Comparison of ENCODE assay signal across 8 cellular contexts in genomic region chr17:18087610-18088491, GRCh38. TPM values are rescaled to one million over a fixed set of nuclear protein-coding genes. Genes with fewer than 3 reads are reported as not detected.
DNase-seq lines count a peak whose midpoint lies in the region; ATAC-seq, FAIRE-seq and TF ChIP-seq lines count a peak whose summit lies in the region.

Gene DRG2, plus strand, starts transcription at chr17:18087948. Its CDS starts 76 bp downstream, at chr17:18088024.

- H3K79me2 ChIP-seq in keratinocyte (ENCODE audit: control insufficient read depth, insufficient read depth, low read length), result peaks cover 27% of the 10 kb centered on the region

- H3K9ac ChIP-seq in keratinocyte (ENCODE audit: control insufficient read depth, extremely low read depth, insufficient read depth, low read length), result peak within 1 kb of the TSS; percentile 74

- TF ChIP-seq POLR2A in GM18951 (IDR thresholded peaks at IDR 0.05; ENCODE audit: extremely low read depth, insufficient read depth, insufficient read length), result peak; percentile 83

- no peak for FAIRE-seq in keratinocyte (lab: Jason Lieb, UNC)

- H3K4me1 ChIP-seq in keratinocyte (ENCODE audit: control insufficient read depth, extremely low read depth, insufficient read depth, low read length), result peaks cover 7% of the 10 kb centered on the region

- H3K4me2 ChIP-seq in keratinocyte (ENCODE audit: control insufficient read depth, extremely low read depth, insufficient read depth, low read depth, low read length), result peak within 1 kb of the TSS; percentile 89

- peak in 2 of 3 experiments; percentile 14 to 40 for TF ChIP-seq CTCF in keratinocyte (optimal IDR thresholded peaks at IDR 0.05 in 1 of 3, IDR thresholded peaks at IDR 0.05 in 1 of 3, conservative IDR thresholded peaks at IDR 0.05 in 1 of 3; ENCODE audit: extremely low read depth in 1 of 3, insufficient read depth in 2 of 3, low read length in 3 of 3)

- peaks cover 6 to 8% of the 10 kb centered on the region in 2 experiments for H3K36me3 ChIP-seq in keratinocyte (ENCODE audit: control insufficient read depth in 2 of 2, extremely low read depth in 1 of 2, insufficient read depth in 2 of 2, low read length in 2 of 2)

- H3K4me3 ChIP-seq in keratinocyte (ENCODE audit: control insufficient read depth in 2 of 3, extremely low read depth in 1 of 3, insufficient read depth in 2 of 3, low read depth in 1 of 3, low read length in 3 of 3), result peak within 1 kb of the TSS; percentile 79 to 98 (median 87)

- H2AFZ ChIP-seq in keratinocyte (ENCODE audit: control insufficient read depth, low read length), result peak within 1 kb of the TSS; percentile 94

- peak; percentile 83 for ATAC-seq in HG03175 (IDR thresholded peaks at IDR 0.05; ENCODE audit: unreplicated experiment)

- dilution Hi-C loops in keratinocyte (cut with MboI; ENCODE audit: extremely low pct_ligation_motif_present, low sequenced_read_pairs), result no loop called here

- no peaks in the 10 kb centered on the region for H3K9me3 ChIP-seq in keratinocyte (ENCODE audit: control insufficient read depth, low read depth, low read length)

- H3K27ac ChIP-seq in keratinocyte (ENCODE audit: control insufficient read depth, insufficient read depth, low read length), result peak within 1 kb of the TSS; percentile 53

- H3K27me3 ChIP-seq in keratinocyte (ENCODE audit: control insufficient read depth, extremely low read depth, insufficient read depth, low read length), result no peaks in the 10 kb centered on the region

- H3K9me1 ChIP-seq in keratinocyte (ENCODE audit: control insufficient read depth, extremely low read depth, insufficient read depth, low read length), result no peaks in the 10 kb centered on the region

- H4K20me1 ChIP-seq in keratinocyte (ENCODE audit: control insufficient read depth, extremely low read depth, insufficient read depth, low read length), result no peaks in the 10 kb centered on the region

- DNase-seq in AG08395 (ENCODE audit: low spot score) (peak; percentile 97), NCI-H446 (lab: John Stamatoyannopoulos, UW) (peak; percentile 54 to 93), cerebellar cortex (ENCODE audit: low spot score) (peak; percentile 89), keratinocyte (ENCODE audit: low read depth, low spot score) (peak; percentile 21)
- DNase-seq in activated CD4-positive, CD25-positive, alpha-beta regulatory T cell treated with anti-CD3 and anti-CD28 coated beads, Interleukin-2, amount 50 U/mL, for 72 hours, result peak; percentile 96
- peak; percentile 85 to 95 (median 87) for DNase-seq in stimulated activated CD4-positive, alpha-beta T cell treated with anti-CD3 and anti-CD28 coated beads, Interleukin-12 subunit alpha, Interleukin-12 subunit beta, amount 100 ng/mL, for 48 hours (ENCODE audit: low read depth in 2 of 3, low spot score in 1 of 3)

- in situ Hi-C loops in GM18951 (cut with MboI; ENCODE audit: low sequenced_read_pairs, unreplicated experiment), result no loop called here

RNA-seq across cellular contexts. Expression of gene DRG2, which starts in this region (rescaled TPM):
- polyA plus RNA-seq in keratinocyte, result 33.3 to 49.2 TPM (median 36.4 TPM) in 3 replicates
- polyA plus RNA-seq in keratinocyte (2011; ENCODE audit: low read depth), result 24.8 TPM
- polyA plus RNA-seq in keratinocyte (2011; cell fraction: cytosol; rRNA removed), result 27.7 and 40.4 TPM in 2 replicates
- polyA plus RNA-seq in keratinocyte (2011; cell fraction: nucleus; rRNA removed), result 53.0 and 61.9 TPM in 2 replicates
- 20.5 and 41.5 TPM in 2 replicates for polyA plus RNA-seq in keratinocyte (2012; ENCODE audit: low replicate concordance)
- 37.7 to 57.3 TPM (median 39.7 TPM) in 3 replicates for polyA minus RNA-seq in keratinocyte
- polyA minus RNA-seq in keratinocyte (2011; cell fraction: cytosol; rRNA and poly(A)+ RNA removed), result 26.7 TPM
- polyA minus RNA-seq in keratinocyte (2011; cell fraction: nucleus; rRNA and poly(A)+ RNA removed), result 33.6 and 34.4 TPM in 2 replicates

Comparison
In these comparisons a context has a peak if more than half of its experiments do, and no peak if none do; other contexts are left out.
1. Peak in every context shown above with its lines: DNase-seq, ATAC-seq, H3K4me3 ChIP-seq and H3K27ac ChIP-seq.
2. DNase-seq: peak in every context shown above with its lines; median percentile 97 in AG08395; 96 in activated CD4-positive, CD25-positive, alpha-beta regulatory T cell treated with anti-CD3 and anti-CD28 coated beads, Interleukin-2, amount 50 U/mL, for 72 hours; 89 in cerebellar cortex; 87 in stimulated activated CD4-positive, alpha-beta T cell treated with anti-CD3 and anti-CD28 coated beads, Interleukin-12 subunit alpha, Interleukin-12 subunit beta, amount 100 ng/mL, for 48 hours; 74 in NCI-H446; 21 in keratinocyte.